2 cellular contexts compared by ENCODE assay signal in genomic region chr10:10591682-10592412, GRCh38.
TF ChIP-seq lines count a peak whose summit lies in the region.

No MANE protein-coding gene starts in this region.

TF ChIP-seq in HEK293T, 16 proteins besides CTCF, POLR2A, EP300 and RAD21 (continued from another document):
- TF ChIP-seq L3MBTL2 (conservative IDR thresholded peaks at IDR 0.05) (no peak), FOXM1 (IDR thresholded peaks at IDR 0.05; ENCODE audit: borderline replicate concordance) (no peak), FOXA1 (IDR thresholded peaks at IDR 0.05) (no peak), HDGF (IDR thresholded peaks at IDR 0.05; ENCODE audit: borderline replicate concordance) (no peak)

TF ChIP-seq in K562, 482 proteins besides CTCF, POLR2A, EP300 and RAD21 (continued from another document):
- no peak for TF ChIP-seq BRF2 (IDR thresholded peaks at IDR 0.05; ENCODE audit: borderline replicate concordance, insufficient read depth, insufficient read length)
- TF ChIP-seq MXI1 (IDR thresholded peaks at IDR 0.05; ENCODE audit: low read depth, low read length) = no peak
- peak; percentile 64 for TF ChIP-seq ZNF316 (IDR thresholded peaks at IDR 0.05)
- no peak for TF ChIP-seq SREBF1 (IDR thresholded peaks at IDR 0.05; ENCODE audit: borderline replicate concordance, low read depth, low read length)
- peak; percentile 55 for TF ChIP-seq MAFF (IDR thresholded peaks at IDR 0.05; ENCODE audit: low read length)
